ENCODE assay signal across 19 cellular contexts in the genomic region with DNA sequence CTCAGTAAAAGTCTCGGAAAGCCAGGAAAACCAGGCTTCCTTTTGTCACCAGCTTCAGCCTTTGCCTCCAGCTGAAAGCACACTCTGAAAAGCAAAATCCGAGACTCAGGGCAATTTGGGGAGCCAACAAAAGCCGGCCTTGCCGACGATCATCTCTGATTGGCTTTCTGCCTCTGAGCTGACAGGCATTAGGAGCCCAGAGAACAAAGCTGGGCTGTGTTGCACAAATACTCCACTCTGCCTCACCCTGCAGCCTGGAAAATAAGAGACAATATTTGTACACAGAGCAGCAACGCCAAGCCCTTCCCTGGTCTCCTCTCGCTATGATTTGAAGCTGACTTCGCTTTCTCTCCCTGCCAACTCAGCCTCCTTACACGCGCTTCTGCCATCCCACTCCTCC. TPM values are rescaled to one million over a fixed set of nuclear protein-coding genes. Genes with fewer than 3 reads are reported as not detected.
DNase-seq lines count a peak whose midpoint lies in the region; ATAC-seq and TF ChIP-seq lines count a peak whose summit lies in the region.
"Had no signal": no experiment of that assay in that cellular context is flagged by ENCODE, and none has a peak within 500 bp of the region (broad histone marks: within the 10 kb centered on the region; RNA-seq: fewer than 3 reads in every experiment).

No MANE protein-coding gene starts in this region.

- no peak overlapping the region for H3K27ac ChIP-seq in iPS-20b (ENCODE audit: low read length)
- peak overlapping the region; percentile 53 for H3K27ac ChIP-seq in temporal lobe (ENCODE audit: low read depth, low read length)
- H3K27ac ChIP-seq: brain microvascular endothelial cell, foreskin keratinocyte, KMS-11, left lung, right atrium auricular region had no signal

- ATAC-seq in HG02610 (IDR thresholded peaks at IDR 0.05; ENCODE audit: unreplicated experiment): no peak
- ATAC-seq: foreskin keratinocyte; left lung; stimulated activated memory B cell treated with anti-CD40 and anti-IgM and Interleukin-4, amounts not matched to agents 10 μg/mL and 1 μg/mL and 100 μg/mL, for 72 hours had no signal

- H3K36me3 ChIP-seq in iPS-20b (ENCODE audit: insufficient read depth, low read depth, low read length): no peaks in the 10 kb centered on the region; the same call in 1 of the 2 replicates
- H3K36me3 ChIP-seq: brain microvascular endothelial cell, left lung, right atrium auricular region had no signal

- peak overlapping the region; percentile 57; the same call in 1 of the 2 replicates for H3K4me3 ChIP-seq in iPS-20b (ENCODE audit: low read length)
- H3K4me3 ChIP-seq: left lung, right atrium auricular region had no signal

- no peaks in the 10 kb centered on the region for H3K4me1 Mint-ChIP-seq in osteocyte (ENCODE audit: unreplicated experiment)
- H3K4me1 Mint-ChIP-seq: CD4-positive, alpha-beta memory T cell; stimulated activated memory B cell treated with anti-CD40 and anti-IgM and Interleukin-4, amounts not matched to agents 10 μg/mL and 1 μg/mL and 100 μg/mL, for 72 hours had no signal

- H3K4me3 Mint-ChIP-seq in osteocyte (ENCODE audit: unreplicated experiment): no peak overlapping the region
- H3K4me3 Mint-ChIP-seq: CD4-positive, alpha-beta memory T cell; stimulated activated memory B cell treated with anti-CD40 and anti-IgM and Interleukin-4, amounts not matched to agents 10 μg/mL and 1 μg/mL and 100 μg/mL, for 72 hours had no signal

- DNase-seq in NCI-H1417 (lab: John Stamatoyannopoulos, UW) (peak in 2 of 3 experiments; percentile 30 to 71), NCI-H1417 treated with DMSO at 0.1 percent for 48 hours (lab: John Stamatoyannopoulos, UW) (no peak), anterior cingulate cortex (lab: John Stamatoyannopoulos, UW) (peak in 54 of 58 donors; percentile 3 to 73 (median 40)), GOT3 (lab: John Stamatoyannopoulos, UW) (no peak), osteocyte (ENCODE audit: extremely low spot score, unreplicated experiment) (no peak)
- DNase-seq: 8988T; brain microvascular endothelial cell; CD4-positive, alpha-beta memory T cell; foreskin keratinocyte; left lung; NCI-H2171; OCI-M1; stimulated activated CD4-positive, alpha-beta T cell treated with anti-CD3 and anti-CD28 coated beads, Interleukin-4, amount 100 ng/mL, for 1 hour had no signal

- H3K9me3 ChIP-seq in iPS-20b (ENCODE audit: insufficient read depth, low read depth, low read length): no peaks in the 10 kb centered on the region
- H3K9me3 ChIP-seq: left lung, right atrium auricular region had no signal

- peaks cover 8% of the 10 kb centered on the region; the same call in 1 of the 2 replicates for H3K27me3 ChIP-seq in iPS-20b (ENCODE audit: insufficient read depth, low read length)
- H3K27me3 ChIP-seq: brain microvascular endothelial cell, foreskin keratinocyte, right atrium auricular region had no signal

- no peaks in the 10 kb centered on the region for H3K27me3 Mint-ChIP-seq in osteocyte (ENCODE audit: unreplicated experiment)

- H3K36me3 Mint-ChIP-seq in osteocyte (ENCODE audit: unreplicated experiment): no peaks in the 10 kb centered on the region
- H3K36me3 Mint-ChIP-seq: CD4-positive, alpha-beta memory T cell; stimulated activated memory B cell treated with anti-CD40 and anti-IgM and Interleukin-4, amounts not matched to agents 10 μg/mL and 1 μg/mL and 100 μg/mL, for 72 hours had no signal

- peak overlapping the region; percentile 47; the same call in 1 of the 2 replicates for H3K9ac ChIP-seq in iPS-20b (ENCODE audit: low read depth, low read length)
- H3K9ac ChIP-seq: KMS-11 had no signal

- H3K4me1 ChIP-seq in iPS-20b (ENCODE audit: insufficient read depth, low read length): peaks cover 24% of the 10 kb centered on the region
- H3K4me1 ChIP-seq: foreskin keratinocyte, left lung, right atrium auricular region had no signal

- TF ChIP-seq CTCF in osteocyte (IDR thresholded peaks at IDR 0.05): no peak

- H3K9me3 Mint-ChIP-seq in osteocyte (ENCODE audit: unreplicated experiment): peaks cover 7% of the 10 kb centered on the region

- H3K27ac Mint-ChIP-seq in osteocyte (ENCODE audit: unreplicated experiment): no peak overlapping the region
- H3K27ac Mint-ChIP-seq: CD4-positive, alpha-beta memory T cell; stimulated activated memory B cell treated with anti-CD40 and anti-IgM and Interleukin-4, amounts not matched to agents 10 μg/mL and 1 μg/mL and 100 μg/mL, for 72 hours had no signal

RNA-seq across cellular contexts. Expression of gene CACNA1A, which starts 46.9 kb away (rescaled TPM):
- total RNA-seq in temporal lobe: 46.7 TPM
- 2.2 and 2.3 TPM in 2 replicates for total RNA-seq in osteocyte

Comparison
In these comparisons a context has a peak if more than half of its experiments do, and no peak if none do; other contexts are left out.
1. DNase-seq: peak in NCI-H1417 (2 of 3) and anterior cingulate cortex (54 of 58); none in NCI-H1417 treated with DMSO at 0.1 percent for 48 hours (single experiment), GOT3 (single experiment) and osteocyte (single experiment).
2. RNA of gene CACNA1A, which starts 46.9 kb away (total RNA-seq): 46.7 TPM in temporal lobe (single experiment); 2.2 to 2.3 TPM in osteocyte; every median in the first group is over 10 times any median in the second.